9 cellular contexts compared by ENCODE assay signal in genomic region chr16:30985401-30986128, GRCh38. TPM values are rescaled to one million over a fixed set of nuclear protein-coding genes. Genes with fewer than 3 reads are reported as not detected.
DNase-seq lines count a peak whose midpoint lies in the region; ATAC-seq, FAIRE-seq and TF ChIP-seq lines count a peak whose summit lies in the region.
"Had no signal": no experiment of that assay in that cellular context is flagged by ENCODE, and none has a peak within 500 bp of the region (broad histone marks: within the 10 kb centered on the region; RNA-seq: fewer than 3 reads in every experiment).

No MANE protein-coding gene starts in this region.

- H3K36me3 Mint-ChIP-seq in nephron progenitor cell (ENCODE audit: low read depth): peaks cover 10% of the 10 kb centered on the region

- H3K27ac ChIP-seq in endothelial cell of umbilical vein (ENCODE audit: insufficient read depth, low read depth, low read length): no peak overlapping the region

- H3K4me2 ChIP-seq in endothelial cell of umbilical vein (ENCODE audit: insufficient read depth, low read length): no peak overlapping the region

- no peak overlapping the region for H3K9ac ChIP-seq in endothelial cell of umbilical vein (replicated peaks; ENCODE audit: extremely low read depth, insufficient read depth, low read length)

- intact Hi-C loops in endothelial cell of umbilical vein (cut with micrococcal nuclease): loop anchor here (1.0 to 10.0 kb wide), 7 partner anchors 89 to 883 kb away; partner anchors contain the start of genes ZNF646 and ZNF668

- peaks cover 4 to 9% of the 10 kb centered on the region in 2 experiments for H3K36me3 ChIP-seq in endothelial cell of umbilical vein (ENCODE audit: control insufficient read depth in 2 of 2, extremely low read depth in 1 of 2, insufficient read depth in 2 of 2, low read length in 2 of 2)

- no peak for TF ChIP-seq POLR2A in endothelial cell of umbilical vein (IDR thresholded peaks at IDR 0.05; ENCODE audit: low read depth, low read length)

- no peaks in the 10 kb centered on the region for H3K27me3 ChIP-seq in endothelial cell of umbilical vein (ENCODE audit: control insufficient read depth in 2 of 2, insufficient read depth in 2 of 2, low read length in 2 of 2)

- peaks cover 5% of the 10 kb centered on the region for H3K4me1 Mint-ChIP-seq in nephron progenitor cell

- no peaks in the 10 kb centered on the region for H3K9me1 ChIP-seq in endothelial cell of umbilical vein (replicated peaks; ENCODE audit: control insufficient read depth, extremely low read depth, insufficient read depth, low read length)

- no peaks in the 10 kb centered on the region for H4K20me1 ChIP-seq in endothelial cell of umbilical vein (replicated peaks; ENCODE audit: control insufficient read depth, extremely low read depth, insufficient read depth, low read length)

- TF ChIP-seq CTCF in endothelial cell of umbilical vein (IDR thresholded peaks at IDR 0.05; ENCODE audit: extremely low read depth in 1 of 2, insufficient read depth in 1 of 2, low read depth in 1 of 2, low read length in 2 of 2): no peak
- TF ChIP-seq CTCF in nephron progenitor cell (IDR thresholded peaks at IDR 0.05): no peak

- peak overlapping the region; percentile 43 for H2AFZ ChIP-seq in endothelial cell of umbilical vein (ENCODE audit: low read depth, low read length)

- CTCF ChIA-PET in endothelial cell of umbilical vein (lab: Charles Lee): interaction anchor here (0.8 to 5.0 kb wide), 27 partner anchors 9 to 883 kb away, joined by 3 to 66 read pairs (median 5); partner anchors contain the start of genes KAT8, STX4, VKORC1 and ZNF646

- H3K4me1 ChIP-seq in endothelial cell of umbilical vein (ENCODE audit: control insufficient read depth, extremely low read depth, insufficient read depth, low read length): no peaks in the 10 kb centered on the region

- H3K27me3 Mint-ChIP-seq in nephron progenitor cell (ENCODE audit: low read depth, poor library complexity): peaks cover 3% of the 10 kb centered on the region
- H3K27me3 Mint-ChIP-seq: CD4-positive, CD25-positive, alpha-beta regulatory T cell had no signal

- no peaks in the 10 kb centered on the region for H3K9me3 Mint-ChIP-seq in nephron progenitor cell

- FAIRE-seq in endothelial cell of umbilical vein (lab: Jason Lieb, UNC): no peak

- dilution Hi-C loops in endothelial cell of umbilical vein (cut with MboI; ENCODE audit: extremely low pct_ligation_motif_present, low sequenced_read_pairs): no loop called here

- no peaks in the 10 kb centered on the region for H3K79me2 ChIP-seq in endothelial cell of umbilical vein (ENCODE audit: control insufficient read depth, insufficient read depth, low read length)

- DNase-seq in NCI-H524 (lab: John Stamatoyannopoulos, UW) (peak; percentile 62 to 75), NCI-H524 treated with DMSO at 0.1 percent for 48 hours (lab: John Stamatoyannopoulos, UW) (no peak), NCI-H748 treated with DMSO at 0.1 percent for 48 hours (lab: John Stamatoyannopoulos, UW) (peak; percentile 0), endothelial cell of umbilical vein (ENCODE audit: low read depth, low spot score) (no peak), nephron progenitor cell (no peak)

- H3K9me3 ChIP-seq in endothelial cell of umbilical vein (replicated peaks; ENCODE audit: control insufficient read depth, insufficient read depth, low read length): no peaks in the 10 kb centered on the region

- POLR2A ChIA-PET in endothelial cell of umbilical vein (lab: Charles Lee): interaction anchor here (1.2 kb wide), 1 partner anchor 194 kb away, joined by 4 read pairs; the partner anchor contains the start of gene FUS

- H3K27ac Mint-ChIP-seq in nephron progenitor cell: no peak overlapping the region

- no TSS peak for BruUV-seq in endothelial cell of umbilical vein (replicated peaks; lab: Mats Ljungman, UMichigan)

- peak overlapping the region in 1 of 3 experiments; percentile 19 for H3K4me3 ChIP-seq in endothelial cell of umbilical vein (replicated peaks in 1 of 3; ENCODE audit: insufficient read depth in 1 of 3, low read depth in 1 of 3, low read length in 3 of 3)

- ATAC-seq in GM19455 (IDR thresholded peaks at IDR 0.05; ENCODE audit: unreplicated experiment) (no peak), GM18909 (IDR thresholded peaks at IDR 0.05; ENCODE audit: poor library complexity, unreplicated experiment) (no peak), HG03139 (IDR thresholded peaks at IDR 0.05; ENCODE audit: unreplicated experiment) (no peak)

- H3K4me3 Mint-ChIP-seq in nephron progenitor cell: peak overlapping the region; percentile 44
- H3K4me3 Mint-ChIP-seq: CD4-positive, CD25-positive, alpha-beta regulatory T cell had no signal

TF ChIP-seq in endothelial cell of umbilical vein, 7 proteins besides CTCF, POLR2A, EP300 and RAD21:
- TF ChIP-seq EZH2 (IDR thresholded peaks at IDR 0.05; ENCODE audit: borderline replicate concordance, low read depth, low read length, severe bottlenecking): no peak

RNA-seq across cellular contexts. Expression of gene HSD3B7, which starts 0.6 kb away (rescaled TPM):
- total RNA-seq in endothelial cell of umbilical vein: 2.9 and 3.5 TPM in 2 replicates
- polyA plus RNA-seq in endothelial cell of umbilical vein: 4.8 and 6.3 TPM in 2 replicates
- 2.0 and 2.9 TPM in 2 replicates for polyA plus RNA-seq in endothelial cell of umbilical vein (2011; cell fraction: cytosol; rRNA removed)
- 2.9 and 4.8 TPM in 2 replicates for polyA plus RNA-seq in endothelial cell of umbilical vein (2011; cell fraction: nucleus; rRNA removed)
- 1.5 and 3.0 TPM in 2 replicates for polyA plus RNA-seq in endothelial cell of umbilical vein (2012)
- polyA minus RNA-seq in endothelial cell of umbilical vein: 1.9 and 4.0 TPM in 2 replicates
- polyA minus RNA-seq in endothelial cell of umbilical vein (2011; cell fraction: cytosol; rRNA and poly(A)+ RNA removed): 5.8 TPM
- polyA minus RNA-seq in endothelial cell of umbilical vein (2011; cell fraction: nucleus; rRNA and poly(A)+ RNA removed): 0.87 and 1.0 TPM in 2 replicates
- total RNA-seq: CD4-positive, CD25-positive, alpha-beta regulatory T cell had no signal

RNA-seq across cellular contexts. Expression of gene STX1B, which starts 24.9 kb away (rescaled TPM):
- 0.07 and 0.11 TPM in 2 replicates for total RNA-seq in endothelial cell of umbilical vein
- 0.14 and 0.21 TPM in 2 replicates for polyA plus RNA-seq in endothelial cell of umbilical vein
- 0.12 and 0.18 TPM in 2 replicates for polyA plus RNA-seq in endothelial cell of umbilical vein (2011; cell fraction: cytosol; rRNA removed)
- 0.84 and 0.97 TPM in 2 replicates for polyA plus RNA-seq in endothelial cell of umbilical vein (2011; cell fraction: nucleus; rRNA removed)
- polyA plus RNA-seq in endothelial cell of umbilical vein (2012): 0.10 and 0.24 TPM in 2 replicates
- 0.10 TPM in 1 of 2 replicates, not detected in the other for polyA minus RNA-seq in endothelial cell of umbilical vein
- polyA minus RNA-seq in endothelial cell of umbilical vein (2011; cell fraction: cytosol; rRNA and poly(A)+ RNA removed): 0.51 TPM
- polyA minus RNA-seq in endothelial cell of umbilical vein (2011; cell fraction: nucleus; rRNA and poly(A)+ RNA removed): 0.29 and 0.67 TPM in 2 replicates
- polyA plus RNA-seq: CD4-positive, CD25-positive, alpha-beta regulatory T cell had no signal

RNA-seq across cellular contexts. Expression of gene SETD1A, which starts 28.0 kb away (rescaled TPM):
- 21.3 and 25.6 TPM in 2 replicates for total RNA-seq in endothelial cell of umbilical vein
- polyA plus RNA-seq in endothelial cell of umbilical vein: 3.4 and 3.5 TPM in 2 replicates
- polyA plus RNA-seq in endothelial cell of umbilical vein (2011; cell fraction: cytosol; rRNA removed): 4.5 and 4.9 TPM in 2 replicates
- 14.1 and 16.1 TPM in 2 replicates for polyA plus RNA-seq in endothelial cell of umbilical vein (2011; cell fraction: nucleus; rRNA removed)
- 12.3 and 20.5 TPM in 2 replicates for polyA plus RNA-seq in endothelial cell of umbilical vein (2012)
- 4.2 and 8.2 TPM in 2 replicates for polyA minus RNA-seq in endothelial cell of umbilical vein
- polyA minus RNA-seq in endothelial cell of umbilical vein (2011; cell fraction: cytosol; rRNA and poly(A)+ RNA removed): 7.9 TPM
- polyA minus RNA-seq in endothelial cell of umbilical vein (2011; cell fraction: nucleus; rRNA and poly(A)+ RNA removed): 7.6 and 11.5 TPM in 2 replicates

RNA-seq across cellular contexts. Expression of gene ORAI3, which starts 36.7 kb away (rescaled TPM):
- total RNA-seq in endothelial cell of umbilical vein: 17.0 and 17.6 TPM in 2 replicates
- polyA plus RNA-seq in endothelial cell of umbilical vein: 25.4 and 33.9 TPM in 2 replicates
- 15.8 and 17.9 TPM in 2 replicates for polyA plus RNA-seq in endothelial cell of umbilical vein (2011; cell fraction: cytosol; rRNA removed)
- 9.4 and 10.3 TPM in 2 replicates for polyA plus RNA-seq in endothelial cell of umbilical vein (2011; cell fraction: nucleus; rRNA removed)
- polyA plus RNA-seq in endothelial cell of umbilical vein (2012): 6.0 and 7.1 TPM in 2 replicates
- 18.3 and 23.1 TPM in 2 replicates for polyA minus RNA-seq in endothelial cell of umbilical vein
- polyA minus RNA-seq in endothelial cell of umbilical vein (2011; cell fraction: cytosol; rRNA and poly(A)+ RNA removed): 6.0 TPM
- polyA minus RNA-seq in endothelial cell of umbilical vein (2011; cell fraction: nucleus; rRNA and poly(A)+ RNA removed): 6.1 and 6.9 TPM in 2 replicates

RNA-seq across cellular contexts. Expression of gene STX4, which starts 47.8 kb away (rescaled TPM):
- total RNA-seq in endothelial cell of umbilical vein: 60.7 and 65.2 TPM in 2 replicates
- polyA plus RNA-seq in endothelial cell of umbilical vein: 49.4 and 49.5 TPM in 2 replicates
- polyA plus RNA-seq in endothelial cell of umbilical vein (2011; cell fraction: cytosol; rRNA removed): 44.1 and 47.8 TPM in 2 replicates
- 138 TPM in 2 replicates for polyA plus RNA-seq in endothelial cell of umbilical vein (2011; cell fraction: nucleus; rRNA removed)
- polyA plus RNA-seq in endothelial cell of umbilical vein (2012): 77.9 and 85.6 TPM in 2 replicates
- 37.0 and 45.8 TPM in 2 replicates for polyA minus RNA-seq in endothelial cell of umbilical vein
- polyA minus RNA-seq in endothelial cell of umbilical vein (2011; cell fraction: cytosol; rRNA and poly(A)+ RNA removed): 8.8 TPM
- polyA minus RNA-seq in endothelial cell of umbilical vein (2011; cell fraction: nucleus; rRNA and poly(A)+ RNA removed): 20.9 and 28.4 TPM in 2 replicates

Comparison
In these comparisons a context has a peak if more than half of its experiments do, and no peak if none do; other contexts are left out.
1. DNase-seq: peak in NCI-H524 (2 of 2) and NCI-H748 treated with DMSO at 0.1 percent for 48 hours (single experiment); none in NCI-H524 treated with DMSO at 0.1 percent for 48 hours (single experiment), endothelial cell of umbilical vein (single experiment) and nephron progenitor cell (single experiment).